In genomic region chr22:29882716-29883044, GRCh38 we compare ENCODE assay signal across 8 cellular contexts. TPM values are rescaled to one million over a fixed set of nuclear protein-coding genes. Genes with fewer than 3 reads are reported as not detected.
DNase-seq lines count a peak whose midpoint lies in the region; ATAC-seq, FAIRE-seq and TF ChIP-seq lines count a peak whose summit lies in the region.

No MANE protein-coding gene starts in this region.

- H3K4me1 ChIP-seq in SJCRH30 (peaks cover 3% of the 10 kb centered on the region; the same call in 1 of the 2 replicates), gastroesophageal sphincter (peaks cover 4 to 39% (median 26%) of the 10 kb centered on the region in 3 donors), thoracic aorta (ENCODE audit: control insufficient read depth in 1 of 2, low read depth in 2 of 2) (peaks cover 16 to 34% of the 10 kb centered on the region in 2 donors), pancreas (peaks cover 8 to 38% (median 20%) of the 10 kb centered on the region in 3 donors)

- no peak overlapping the region for H3K27ac Mint-ChIP-seq in activated T-cell treated with anti-CD3 and anti-CD28 coated beads, Interleukin-2, amount 50 U/mL, for 24 hours

- TF ChIP-seq CTCF in gastroesophageal sphincter (IDR thresholded peaks at IDR 0.05): no peak
- no peak for TF ChIP-seq CTCF in thoracic aorta (IDR thresholded peaks at IDR 0.05)
- TF ChIP-seq CTCF in pancreas (IDR thresholded peaks at IDR 0.05): no peak

- intact Hi-C loops in pancreas (cut with DNase I): no loop called here
- intact Hi-C loops in posterior cingulate gyrus (cut with DNase I): loop anchor here (5.0 kb wide), 1 partner anchor 45 kb away; the partner anchor contains the start of gene ASCC2

- no peak for TF ChIP-seq POLR2A in gastroesophageal sphincter (IDR thresholded peaks at IDR 0.05)

- H3K4me3 ChIP-seq in SJCRH30 (peak overlapping the region; percentile 99), gastroesophageal sphincter (peak overlapping the region; percentile 61 to 71), thoracic aorta (peak overlapping the region; percentile 89), pancreas (peak overlapping the region in 2 of 4 donors; percentile 91 to 96)

- TF ChIP-seq EP300 in gastroesophageal sphincter (IDR thresholded peaks at IDR 0.05): no peak

- no peaks in the 10 kb centered on the region for H3K9me3 ChIP-seq in SJCRH30 (replicated peaks)
- no peaks in the 10 kb centered on the region for H3K9me3 ChIP-seq in gastroesophageal sphincter
- H3K9me3 ChIP-seq in thoracic aorta: no peaks in the 10 kb centered on the region
- no peaks in the 10 kb centered on the region for H3K9me3 ChIP-seq in pancreas

- 0% methylated on average over 4 of the region's 5 CpGs for WGBS in gastroesophageal sphincter (ENCODE audit: low coverage in 1 of 2), 2 donors
- 0 to 1% methylated on average over 5 of the region's 5 CpGs for WGBS in pancreas, 2 donors

- no peaks in the 10 kb centered on the region for H3K9me3 Mint-ChIP-seq in activated T-cell treated with anti-CD3 and anti-CD28 coated beads, Interleukin-2, amount 50 U/mL, for 24 hours

- H3K4me1 Mint-ChIP-seq in activated T-cell treated with anti-CD3 and anti-CD28 coated beads, Interleukin-2, amount 50 U/mL, for 24 hours (ENCODE audit: low read depth): peaks cover 9% of the 10 kb centered on the region

- peaks cover 5% of the 10 kb centered on the region for H3K36me3 Mint-ChIP-seq in activated T-cell treated with anti-CD3 and anti-CD28 coated beads, Interleukin-2, amount 50 U/mL, for 24 hours (ENCODE audit: low read depth)

- ATAC-seq in gastroesophageal sphincter (no peak), thoracic aorta (ENCODE audit: insufficient number of reproducible peaks, low FRiP score, low read depth) (peak; percentile 76), pancreas (no peak)

- no peaks in the 10 kb centered on the region for H3K27me3 Mint-ChIP-seq in activated T-cell treated with anti-CD3 and anti-CD28 coated beads, Interleukin-2, amount 50 U/mL, for 24 hours

- FAIRE-seq in pancreas (lab: Jason Lieb, UNC): no peak

- no peak for DNase-seq in activated T-cell treated with anti-CD3 and anti-CD28 coated beads, Interleukin-2, amount 50 U/mL, for 24 hours
- no peak for DNase-seq in activated T-cell treated with anti-CD3 and anti-CD28 coated beads for 4 hours
- DNase-seq in SJCRH30: no peak
- DNase-seq in thoracic aorta (ENCODE audit: low spot score): no peak
- no peak for DNase-seq in dedifferentiated amniotic fluid mesenchymal stem cell (ENCODE audit: extremely low spot score)
- DNase-seq in pancreas: no peak
- DNase-seq in posterior cingulate gyrus: no peak

- H3K36me3 ChIP-seq in SJCRH30: no peaks in the 10 kb centered on the region
- no peaks in the 10 kb centered on the region for H3K36me3 ChIP-seq in gastroesophageal sphincter
- H3K36me3 ChIP-seq in thoracic aorta: no peaks in the 10 kb centered on the region
- no peaks in the 10 kb centered on the region for H3K36me3 ChIP-seq in pancreas

- H3K27me3 ChIP-seq in SJCRH30 (no peaks in the 10 kb centered on the region), gastroesophageal sphincter (no peaks in the 10 kb centered on the region), thoracic aorta (replicated peaks; ENCODE audit: insufficient read depth) (no peaks in the 10 kb centered on the region), pancreas (no peaks in the 10 kb centered on the region)

- H3K27ac ChIP-seq in SJCRH30 (no peak overlapping the region), gastroesophageal sphincter (peak overlapping the region in 2 of 4 donors; percentile 97 to 99), thoracic aorta (peak overlapping the region in 1 of 2 donors; percentile 81), pancreas (peak overlapping the region in 2 of 4 donors; percentile 94 to 99)

- peak overlapping the region; percentile 90 for H3K4me3 Mint-ChIP-seq in activated T-cell treated with anti-CD3 and anti-CD28 coated beads, Interleukin-2, amount 50 U/mL, for 24 hours

RNA-seq across cellular contexts. Expression of gene MTMR3, which starts 0.3 kb away (rescaled TPM):
- 16.3 and 19.5 TPM in 2 replicates for total RNA-seq in SJCRH30 (2014; rRNA removed; shearing (Covaris generic))
- total RNA-seq in gastroesophageal sphincter: 10 to 100 TPM; 34.9 to 45.9 (median 41.9) TPM
- total RNA-seq in thoracic aorta: 10 to 100 TPM; 33.3 to 61.9 TPM
- 10 to 100 TPM; 15.5 to 32.5 (median 21.0) TPM for total RNA-seq in pancreas
- 10 to 100 TPM; 16.9 to 19.7 TPM for polyA plus RNA-seq in pancreas

RNA-seq across cellular contexts. Expression of gene ASCC2, which starts 44.6 kb away (rescaled TPM):
- total RNA-seq in SJCRH30 (2014; rRNA removed; shearing (Covaris generic)): 19.5 and 22.1 TPM in 2 replicates
- total RNA-seq in gastroesophageal sphincter (10 to 100 TPM; 19.6 to 35.8 (median 28.5) TPM), thoracic aorta (10 to 100 TPM; 31.0 to 41.8 TPM), pancreas (10 to 100 TPM; 26.4 to 34.2 (median 28.7) TPM)
- polyA plus RNA-seq in pancreas: 10 to 100 TPM; 58.6 to 66.6 TPM
